In genomic region chr11:119370486-119371046, GRCh38 we compare ENCODE assay signal across 12 cellular contexts. TPM values are rescaled to one million over a fixed set of nuclear protein-coding genes. Genes with fewer than 3 reads are reported as not detected.
DNase-seq lines count a peak whose midpoint lies in the region; ATAC-seq and TF ChIP-seq lines count a peak whose summit lies in the region.
"Had no signal": no experiment of that assay in that cellular context is flagged by ENCODE, and none has a peak within 500 bp of the region (broad histone marks: within the 10 kb centered on the region; RNA-seq: fewer than 3 reads in every experiment).

No MANE protein-coding gene starts in this region.

- H3K9me3 ChIP-seq in CD8-positive, alpha-beta memory T cell (ENCODE audit: low read length) = no peaks in the 10 kb centered on the region
- H3K9me3 ChIP-seq in esophagus muscularis mucosa = no peaks in the 10 kb centered on the region

- no peak for TF ChIP-seq CTCF in esophagus muscularis mucosa (IDR thresholded peaks at IDR 0.05)

- TF ChIP-seq POLR2A in esophagus muscularis mucosa (IDR thresholded peaks at IDR 0.05; ENCODE audit: low read depth) (no peak), erythroblast (IDR thresholded peaks at IDR 0.05; ENCODE audit: low read length) (no peak)

- H3K36me3 Mint-ChIP-seq in CD8-positive, alpha-beta memory T cell = no peaks in the 10 kb centered on the region

- no peak overlapping the region for H3K27ac ChIP-seq in CD8-positive, alpha-beta memory T cell (ENCODE audit: low read depth, low read length)
- H3K27ac ChIP-seq in esophagus muscularis mucosa (replicated peaks in 1 of 4) = peak overlapping the region; percentile 91 to 95 (median 94)

- TF ChIP-seq EP300 in esophagus muscularis mucosa (IDR thresholded peaks at IDR 0.05) = no peak

- CTCF ChIA-PET in CD8-positive, alpha-beta memory T cell (lab: Charles Lee) = interaction anchor here (0.9 to 4.2 kb wide), 3 partner anchors 9 to 14 kb away, joined by 3 to 28 read pairs (median 26); partner anchors contain the start of gene USP2

- peaks cover 18 to 29% (median 19%) of the 10 kb centered on the region in 3 donors for H3K4me1 Mint-ChIP-seq in CD8-positive, alpha-beta memory T cell

- POLR2A ChIA-PET in CD8-positive, alpha-beta memory T cell (lab: Charles Lee) = no interaction called here

- no peaks in the 10 kb centered on the region for H3K9me3 Mint-ChIP-seq in CD8-positive, alpha-beta memory T cell

- no peak overlapping the region for H3K4me3 ChIP-seq in CD8-positive, alpha-beta memory T cell (ENCODE audit: low read length)
- H3K4me3 ChIP-seq in esophagus muscularis mucosa = no peak overlapping the region
- H3K4me3 ChIP-seq: lung had no signal

- H3K4me3 Mint-ChIP-seq in CD8-positive, alpha-beta memory T cell = no peak overlapping the region

- peak overlapping the region in 7 of 8 donors; percentile 8 to 77 (median 58) for H3K27ac Mint-ChIP-seq in CD8-positive, alpha-beta memory T cell

- H3K27me3 ChIP-seq in CD8-positive, alpha-beta memory T cell (ENCODE audit: insufficient read depth, low read length, poor library complexity, severe bottlenecking) = peaks cover under 1% of the 10 kb centered on the region
- H3K27me3 ChIP-seq in esophagus muscularis mucosa = no peaks in the 10 kb centered on the region

- peak in 1 of 5 donors; percentile 45 for DNase-seq in CD8-positive, alpha-beta memory T cell
- DNase-seq in NCI-H82 treated with DMSO at 0.1 percent for 48 hours (lab: John Stamatoyannopoulos, UW; ENCODE audit: unreplicated experiment) (peak; percentile 23), esophagus muscularis mucosa (ENCODE audit: extremely low spot score) (no peak), myocyte (ENCODE audit: low read depth) (peak; percentile 78), amygdala (lab: John Stamatoyannopoulos, UW) (no peak), cerebellum (ENCODE audit: low spot score) (no peak), erythroblast (lab: John Stamatoyannopoulos, UW) (no peak)
- DNase-seq: activated gamma-delta T cell, substantia nigra had no signal

- no peak for ATAC-seq in GM21390 (IDR thresholded peaks at IDR 0.05; ENCODE audit: unreplicated experiment)

- H3K36me3 ChIP-seq in CD8-positive, alpha-beta memory T cell (ENCODE audit: insufficient read depth, low read length) = no peaks in the 10 kb centered on the region
- peaks cover 0 to 4% (median 0%) of the 10 kb centered on the region in 4 donors for H3K36me3 ChIP-seq in esophagus muscularis mucosa

- H3K27me3 Mint-ChIP-seq in CD8-positive, alpha-beta memory T cell = peaks cover 25 to 41% of the 10 kb centered on the region in 2 donors

- intact Hi-C loops in esophagus muscularis mucosa (cut with DNase I) = no loop called here

- WGBS in esophagus muscularis mucosa = 66% methylated on average over 8 of the region's 8 CpGs

- peaks cover 9% of the 10 kb centered on the region for H3K4me1 ChIP-seq in CD8-positive, alpha-beta memory T cell (ENCODE audit: insufficient read depth, low read length)
- H3K4me1 ChIP-seq in esophagus muscularis mucosa = peaks cover 91 to 100% (median 95%) of the 10 kb centered on the region in 4 donors

RNA-seq across cellular contexts. Expression of gene USP2, which starts 10.9 kb away (rescaled TPM):
- total RNA-seq in CD8-positive, alpha-beta memory T cell = under 1 TPM; 0.15 to 0.51 TPM
- polyA plus RNA-seq in CD8-positive, alpha-beta memory T cell = not detected
- total RNA-seq in esophagus muscularis mucosa (1 to 10 TPM; 4.6 to 9.9 (median 6.1) TPM), myocyte (10.0 and 18.4 TPM in 2 replicates), cerebellum (1.1 TPM)
- polyA plus RNA-seq in myocyte (2012) = 19.2 TPM

RNA-seq across cellular contexts. Expression of gene MFRP, which starts 24.1 kb away (rescaled TPM):
- total RNA-seq in CD8-positive, alpha-beta memory T cell = not detected
- polyA plus RNA-seq in CD8-positive, alpha-beta memory T cell = not detected
- total RNA-seq in esophagus muscularis mucosa (under 1 TPM in 1 of 4 donors, not detected in 3; 0.11 TPM), myocyte (0.05 and 0.31 TPM in 2 replicates), cerebellum (not detected)
- polyA plus RNA-seq in myocyte (2012) = not detected
- total RNA-seq: lung had no signal
- polyA plus RNA-seq: BJ, lung had no signal

RNA-seq across cellular contexts. Expression of gene C1QTNF5, which starts 29.9 kb away (rescaled TPM):
- total RNA-seq in CD8-positive, alpha-beta memory T cell = not detected
- not detected for polyA plus RNA-seq in CD8-positive, alpha-beta memory T cell
- 10 to 100 TPM; 23.7 to 74.3 (median 51.6) TPM for total RNA-seq in esophagus muscularis mucosa
- 71.5 and 72.1 TPM in 2 replicates for total RNA-seq in myocyte
- 58.2 TPM for polyA plus RNA-seq in myocyte (2012)
- 3.4 TPM for total RNA-seq in cerebellum

RNA-seq across cellular contexts. Expression of gene RNF26, which starts 36.2 kb away (rescaled TPM):
- 10 to 100 TPM; 33.2 to 34.8 TPM for total RNA-seq in CD8-positive, alpha-beta memory T cell
- 46.1 TPM for polyA plus RNA-seq in CD8-positive, alpha-beta memory T cell
- total RNA-seq in esophagus muscularis mucosa (10 to 100 TPM; 14.2 to 33.2 (median 20.9) TPM), myocyte (2.6 and 3.8 TPM in 2 replicates), cerebellum (3.8 TPM)
- polyA plus RNA-seq in myocyte (2012) = 27.3 TPM

RNA-seq across cellular contexts. Expression of gene THY1, which starts 52.4 kb away (rescaled TPM):
- total RNA-seq in CD8-positive, alpha-beta memory T cell = under 1 TPM; 0.40 to 0.74 TPM
- not detected for polyA plus RNA-seq in CD8-positive, alpha-beta memory T cell
- total RNA-seq in esophagus muscularis mucosa (10 to 100 TPM; 13.3 to 70.1 (median 25.4) TPM), myocyte (107 and 112 TPM in 2 replicates), cerebellum (22.5 TPM)
- polyA plus RNA-seq in myocyte (2012) = 282 TPM

Comparison
In these comparisons a context has a peak if more than half of its experiments do, and no peak if none do; other contexts are left out.
1. DNase-seq: peak in NCI-H82 treated with DMSO at 0.1 percent for 48 hours (single experiment) and myocyte (single experiment); none in esophagus muscularis mucosa (single experiment), amygdala (0 of 56), cerebellum (single experiment) and erythroblast (0 of 2).